ENCODE assay signal across 9 cellular contexts in the genomic region with DNA sequence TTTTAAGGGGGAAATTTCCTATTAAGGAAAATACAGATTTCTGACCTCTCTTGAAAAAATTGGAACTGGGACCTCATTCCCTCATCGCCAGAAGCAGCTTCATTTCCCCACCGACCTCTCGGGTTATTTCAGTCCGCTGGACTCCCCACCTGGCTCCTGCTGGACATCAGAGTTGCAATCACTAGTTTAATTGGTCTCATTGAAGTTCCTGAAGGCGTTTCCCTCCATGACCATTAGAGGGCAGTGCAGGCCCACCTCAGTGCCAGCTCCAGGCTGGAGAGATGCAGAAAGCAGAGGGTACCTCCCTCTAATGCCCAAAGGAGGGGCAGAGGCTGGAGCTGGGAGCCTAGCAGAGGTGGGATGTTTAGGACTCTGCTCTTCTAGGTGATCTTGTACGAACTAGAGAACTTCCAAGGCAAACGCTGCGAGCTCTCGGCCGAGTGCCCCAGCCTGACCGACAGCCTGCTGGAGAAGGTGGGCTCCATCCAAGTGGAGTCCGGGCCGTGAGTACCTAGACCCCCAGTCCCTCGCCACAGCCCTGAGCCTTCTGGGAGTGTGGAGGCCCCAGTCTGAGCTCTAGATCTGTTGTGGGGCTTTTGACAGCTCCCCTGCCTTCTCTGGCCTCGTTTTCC. TPM values are rescaled to one million over a fixed set of nuclear protein-coding genes. Genes with fewer than 3 reads are reported as not detected.
A peak's percentile ranks its signal among the peaks of the same experiment; 100 is the strongest.
DNase-seq lines count a peak whose midpoint lies in the region; ATAC-seq and TF ChIP-seq lines count a peak whose summit lies in the region.
"Had no signal": no experiment of that assay in that cellular context is flagged by ENCODE, and none has a peak within 500 bp of the region (broad histone marks: within the 10 kb centered on the region; RNA-seq: fewer than 3 reads in every experiment).

No MANE protein-coding gene starts in this region.

- H3K9ac ChIP-seq in KMS-11, result no peak overlapping the region

- H3K36me3 Mint-ChIP-seq in Caco-2 (ENCODE audit: insufficient read depth, unreplicated experiment), result peaks cover 14% of the 10 kb centered on the region
- no peaks in the 10 kb centered on the region for H3K36me3 Mint-ChIP-seq in glutamatergic neuron (ENCODE audit: unreplicated experiment)
- H3K36me3 Mint-ChIP-seq in stimulated activated memory B cell treated with anti-CD40 and anti-IgM and Interleukin-4, amounts not matched to agents 10 μg/mL and 1 μg/mL and 100 μg/mL, for 72 hours, result no peaks in the 10 kb centered on the region

- H3K4me3 Mint-ChIP-seq in Caco-2 (ENCODE audit: unreplicated experiment) (no peak overlapping the region), glutamatergic neuron (ENCODE audit: unreplicated experiment) (no peak overlapping the region)
- no peak overlapping the region for H3K4me3 Mint-ChIP-seq in stimulated activated memory B cell treated with anti-CD40 and anti-IgM and Interleukin-4, amounts not matched to agents 10 μg/mL and 1 μg/mL and 100 μg/mL, for 72 hours

- H3K4me1 Mint-ChIP-seq in Caco-2 (ENCODE audit: low read depth, unreplicated experiment), result no peaks in the 10 kb centered on the region
- H3K4me1 Mint-ChIP-seq in glutamatergic neuron (ENCODE audit: low read depth, unreplicated experiment), result no peaks in the 10 kb centered on the region
- no peaks in the 10 kb centered on the region for H3K4me1 Mint-ChIP-seq in stimulated activated memory B cell treated with anti-CD40 and anti-IgM and Interleukin-4, amounts not matched to agents 10 μg/mL and 1 μg/mL and 100 μg/mL, for 72 hours

- TF ChIP-seq CTCF in Caco-2 (IDR thresholded peaks at IDR 0.05; ENCODE audit: insufficient read depth in 1 of 2, low read depth in 1 of 2, low read length in 1 of 2, severe bottlenecking in 1 of 2, unreplicated experiment in 1 of 2) (peak; percentile 73 to 86), KMS-11 (conservative IDR thresholded peaks at IDR 0.05; ENCODE audit: low read depth, low read length) (peak; percentile 92), glutamatergic neuron (IDR thresholded peaks at IDR 0.05; ENCODE audit: partially characterized antibody, unreplicated experiment) (peak; percentile 87)

- H4K20me1 ChIP-seq in KMS-11 (ENCODE audit: insufficient read depth), result no peaks in the 10 kb centered on the region

- H3K27ac ChIP-seq in KMS-11, result no peak overlapping the region

- BruUV-seq in Caco-2 (replicated peaks; lab: Mats Ljungman, UMichigan), result no TSS peak

- intact Hi-C loops in Caco-2 (cut with micrococcal nuclease; ENCODE audit: unreplicated experiment) (no loop called here), posterior cingulate gyrus (cut with DNase I) (loop anchor here (2.0 kb wide), 1 partner anchor 132 kb away; no protein-coding TSS in a partner anchor)

- H3K4me3 ChIP-seq in Caco-2 (ENCODE audit: low read depth, low read length) (no peak overlapping the region), KMS-11 (IDR thresholded peaks at IDR 0.05; ENCODE audit: insufficient read depth, low read depth, low read length) (no peak overlapping the region)

- H3K9me3 ChIP-seq in Caco-2, result no peaks in the 10 kb centered on the region

- no peaks in the 10 kb centered on the region for H3K79me2 ChIP-seq in KMS-11 (ENCODE audit: insufficient read depth, low read depth)

- CTCF ChIA-PET in Caco-2 (lab: Charles Lee), result interaction anchor here (0.6 to 1.5 kb wide), 7 partner anchors 21 to 218 kb away, joined by 3 to 9 read pairs (median 4); no protein-coding TSS in a partner anchor

- no peak overlapping the region for H2AFZ ChIP-seq in KMS-11 (ENCODE audit: low read depth)

- H3K36me3 ChIP-seq in Caco-2 (ENCODE audit: control insufficient read depth, insufficient read depth, low read length) (no peaks in the 10 kb centered on the region; the same call in none of the 2 replicates), KMS-11 (ENCODE audit: insufficient read depth) (no peaks in the 10 kb centered on the region)

- no peak overlapping the region for H3K4me2 ChIP-seq in KMS-11

- DNase-seq in Caco-2, result peak; percentile 70 to 78
- DNase-seq in SHP77 treated with DMSO at 0.1 percent for 48 hours (lab: John Stamatoyannopoulos, UW), result peak; percentile 16
- DNase-seq in activated naive CD4-positive, alpha-beta T cell treated with Interleukin-2 at 50 U/mL for 16 hours, result peak; percentile 56
- DNase-seq in glutamatergic neuron, result peak; percentile 80
- DNase-seq in posterior cingulate gyrus, result peak in 8 of 10 donors; percentile 43 to 93 (median 70)

- H3K4me1 ChIP-seq in Caco-2, result no peaks in the 10 kb centered on the region
- H3K4me1 ChIP-seq in KMS-11 (ENCODE audit: low read depth, poor library complexity, severe bottlenecking), result no peaks in the 10 kb centered on the region

- peak overlapping the region; percentile 9 for H3K27ac Mint-ChIP-seq in Caco-2 (ENCODE audit: unreplicated experiment)
- no peak overlapping the region for H3K27ac Mint-ChIP-seq in glutamatergic neuron (ENCODE audit: unreplicated experiment)
- H3K27ac Mint-ChIP-seq in stimulated activated memory B cell treated with anti-CD40 and anti-IgM and Interleukin-4, amounts not matched to agents 10 μg/mL and 1 μg/mL and 100 μg/mL, for 72 hours, result no peak overlapping the region

- no peaks in the 10 kb centered on the region for H3K27me3 ChIP-seq in Caco-2 (replicated peaks; ENCODE audit: control insufficient read depth, insufficient read depth, low read length)
- no peaks in the 10 kb centered on the region for H3K27me3 ChIP-seq in KMS-11 (ENCODE audit: insufficient read depth, low read depth)

- POLR2A ChIA-PET in Caco-2 (lab: Charles Lee), result no interaction called here

- no peaks in the 10 kb centered on the region for H3K27me3 Mint-ChIP-seq in Caco-2 (ENCODE audit: insufficient read depth, unreplicated experiment)
- peaks cover 3% of the 10 kb centered on the region for H3K27me3 Mint-ChIP-seq in glutamatergic neuron (ENCODE audit: unreplicated experiment)
- peaks cover 9% of the 10 kb centered on the region for H3K27me3 Mint-ChIP-seq in stimulated activated memory B cell treated with anti-CD40 and anti-IgM and Interleukin-4, amounts not matched to agents 10 μg/mL and 1 μg/mL and 100 μg/mL, for 72 hours

- ATAC-seq in GM21723 (IDR thresholded peaks at IDR 0.05; ENCODE audit: unreplicated experiment), result no peak
- ATAC-seq in stimulated activated memory B cell treated with anti-CD40 and anti-IgM and Interleukin-4, amounts not matched to agents 10 μg/mL and 1 μg/mL and 100 μg/mL, for 72 hours, result no peak

- no peaks in the 10 kb centered on the region for H3K9me3 Mint-ChIP-seq in Caco-2 (ENCODE audit: unreplicated experiment)
- H3K9me3 Mint-ChIP-seq in glutamatergic neuron (ENCODE audit: unreplicated experiment), result no peaks in the 10 kb centered on the region
- no peaks in the 10 kb centered on the region for H3K9me3 Mint-ChIP-seq in stimulated activated memory B cell treated with anti-CD40 and anti-IgM and Interleukin-4, amounts not matched to agents 10 μg/mL and 1 μg/mL and 100 μg/mL, for 72 hours

RNA-seq across cellular contexts. Expression of gene CRYBB3, which starts 2.7 kb away (rescaled TPM):
- total RNA-seq in Caco-2 (2022) (0.65 TPM in 1 of 2 replicates, not detected in the other), glutamatergic neuron (ENCODE audit: unreplicated experiment) (not detected)
- total RNA-seq: T-helper 1 cell treated with Interleukin-12 subunit alpha and Interleukin-12 subunit beta and Interleukin-4 antibody, amounts not matched to agents 30 ng/mL and 1 ng/mL, for 36 hours had no signal

RNA-seq across cellular contexts. Expression of gene CRYBB2, which starts 17.0 kb away (rescaled TPM):
- not detected in 2 replicates for total RNA-seq in Caco-2 (2022)
- total RNA-seq in glutamatergic neuron (ENCODE audit: unreplicated experiment), result not detected
- total RNA-seq: T-helper 1 cell treated with Interleukin-12 subunit alpha and Interleukin-12 subunit beta and Interleukin-4 antibody, amounts not matched to agents 30 ng/mL and 1 ng/mL, for 36 hours had no signal

Comparison
In these comparisons a context has a peak if more than half of its experiments do, and no peak if none do; other contexts are left out.
1. DNase-seq: peak in every context shown above with its lines; median percentile 80 in glutamatergic neuron; 74 in Caco-2; 70 in posterior cingulate gyrus; 56 in activated naive CD4-positive, alpha-beta T cell treated with Interleukin-2 at 50 U/mL for 16 hours; 16 in SHP77 treated with DMSO at 0.1 percent for 48 hours.